ENCODE assay signal across 22 cellular contexts in genomic region chr21:41717573-41718330, GRCh38. TPM values are rescaled to one million over a fixed set of nuclear protein-coding genes. Genes with fewer than 3 reads are reported as not detected.
"Had no signal": no experiment of that assay in that cellular context is flagged by ENCODE, and none has a peak within 500 bp of the region (broad histone marks: within the 10 kb centered on the region; RNA-seq: fewer than 3 reads in every experiment).

No MANE protein-coding gene starts in this region.

- H3K4me1 ChIP-seq: gastroesophageal sphincter, left ventricle myocardium inferior, lower lobe of right lung, parathyroid adenoma, psoas muscle had no signal

- H3K9me3 ChIP-seq: esophagus squamous epithelium, gastroesophageal sphincter, left ventricle myocardium inferior, lower lobe of right lung, psoas muscle, spleen had no signal

- H3K9ac ChIP-seq: parathyroid adenoma had no signal

- H3K27ac ChIP-seq: esophagus squamous epithelium, gastroesophageal sphincter, left ventricle myocardium inferior, lower lobe of right lung, parathyroid adenoma, psoas muscle, spleen had no signal

- H3K79me2 ChIP-seq: parathyroid adenoma had no signal

- H3K36me3 ChIP-seq: esophagus squamous epithelium, gastroesophageal sphincter, left ventricle myocardium inferior, lower lobe of right lung, spleen had no signal

- DNase-seq: esophagus squamous epithelium; foreskin fibroblast; glutamatergic neuron; kidney; left cardiac atrium; left ventricle myocardium inferior; lower lobe of right lung; mesenchymal stem cell; midbrain; naive B cell; psoas muscle; retina; spleen; stimulated activated CD4-positive, alpha-beta T cell treated with anti-CD3 and anti-CD28 coated beads, Interleukin-15, amount 100 ng/mL, for 24 hours; stimulated activated CD4-positive, alpha-beta T cell treated with anti-CD3 and anti-CD28 coated beads, Interleukin-1b, Interleukin-23, amount 100 ng/mL, for 48 hours; stimulated activated naive CD4-positive, alpha-beta T cell; trophoblast cell had no signal

- ATAC-seq: gastroesophageal sphincter, left cardiac atrium, lower lobe of right lung, psoas muscle, sciatic nerve had no signal

- FAIRE-seq: colon, kidney, urothelium cell line had no signal

- H2AFZ ChIP-seq: parathyroid adenoma had no signal

- H3K4me3 ChIP-seq: esophagus squamous epithelium, gastroesophageal sphincter, left ventricle myocardium inferior, lower lobe of right lung, psoas muscle, spleen had no signal

RNA-seq across cellular contexts. Expression of gene RIPK4, which starts 49.1 kb away (rescaled TPM):
- total RNA-seq: psoas muscle, spleen had no signal
